In genomic region chr6:136284909-136285308, GRCh38 we compare ENCODE assay signal across 10 cellular contexts. TPM values are rescaled to one million over a fixed set of nuclear protein-coding genes. Genes with fewer than 3 reads are reported as not detected.
DNase-seq lines count a peak whose midpoint lies in the region; ATAC-seq and TF ChIP-seq lines count a peak whose summit lies in the region.
"Had no signal": no experiment of that assay in that cellular context is flagged by ENCODE, and none has a peak within 500 bp of the region (broad histone marks: within the 10 kb centered on the region; RNA-seq: fewer than 3 reads in every experiment).

No MANE protein-coding gene starts in this region.

- H3K4me1 Mint-ChIP-seq in HFFc6 (ENCODE audit: low read depth) (peaks cover 79% of the 10 kb centered on the region), memory B cell (peaks cover 43% of the 10 kb centered on the region)
- H3K4me1 Mint-ChIP-seq in activated naive CD8-positive, alpha-beta T cell (ENCODE audit: low read depth): peaks cover 74% of the 10 kb centered on the region

- ATAC-seq in memory B cell (ENCODE audit: low read depth): no peak
- no peak for ATAC-seq in GM21786 (IDR thresholded peaks at IDR 0.05; ENCODE audit: unreplicated experiment)
- ATAC-seq: pancreas had no signal

- H3K27ac Mint-ChIP-seq in HFFc6: peak overlapping the region; percentile 70
- peak overlapping the region; percentile 78 for H3K27ac Mint-ChIP-seq in activated naive CD8-positive, alpha-beta T cell
- H3K27ac Mint-ChIP-seq in memory B cell: peak overlapping the region; percentile 100

- no peak for TF ChIP-seq CTCF in AG10803 (conservative IDR thresholded peaks at IDR 0.05; ENCODE audit: low read length)
- no peak for TF ChIP-seq CTCF in HFFc6 (IDR thresholded peaks at IDR 0.05)

- peaks cover 11% of the 10 kb centered on the region; the same call in 1 of the 2 replicates for H3K27me3 Mint-ChIP-seq in HFFc6 (ENCODE audit: insufficient read depth)
- H3K27me3 Mint-ChIP-seq in activated naive CD8-positive, alpha-beta T cell: no peaks in the 10 kb centered on the region
- H3K27me3 Mint-ChIP-seq in memory B cell: no peaks in the 10 kb centered on the region

- DNase-seq in AG10803 (ENCODE audit: low read depth) (peak; percentile 44), HFFc6 (peak; percentile 23), memory B cell (ENCODE audit: low spot score in 2 of 2) (no peak), NCI-H1092 (lab: John Stamatoyannopoulos, UW) (no peak), cortex of kidney (lab: John Stamatoyannopoulos, UW) (no peak), HT-29 (ENCODE audit: low spot score) (no peak)
- DNase-seq: pancreas, Right ventricle myocardium superior had no signal

- peak overlapping the region; percentile 50 for H3K4me3 Mint-ChIP-seq in HFFc6
- H3K4me3 Mint-ChIP-seq in activated naive CD8-positive, alpha-beta T cell: peak overlapping the region; percentile 95
- peak overlapping the region; percentile 63 for H3K4me3 Mint-ChIP-seq in memory B cell

- no peaks in the 10 kb centered on the region for H3K9me3 Mint-ChIP-seq in HFFc6
- H3K9me3 Mint-ChIP-seq in activated naive CD8-positive, alpha-beta T cell (ENCODE audit: low read depth): no peaks in the 10 kb centered on the region
- no peaks in the 10 kb centered on the region for H3K9me3 Mint-ChIP-seq in memory B cell

- H3K36me3 Mint-ChIP-seq in HFFc6 (ENCODE audit: low read depth) (peaks cover 36% of the 10 kb centered on the region), memory B cell (peaks cover 15% of the 10 kb centered on the region)
- H3K36me3 Mint-ChIP-seq in activated naive CD8-positive, alpha-beta T cell: peaks cover 10% of the 10 kb centered on the region

- H3K4me3 ChIP-seq in AG10803 (ENCODE audit: low read length): no peak overlapping the region
- H3K4me3 ChIP-seq: pancreas had no signal

RNA-seq across cellular contexts. Expression of gene BCLAF1, which starts 4.7 kb away (rescaled TPM):
- 100 to 1,000 TPM; 136 to 164 (median 153) TPM for total RNA-seq in HFFc6 (2021; fragmentation: NEBNext Ultra II Directional; extraction: Animal tissue kit (Norgen Biotek cat#: 25700))
- 60.2 and 69.3 TPM in 2 replicates for total RNA-seq in HT-29 (2014; rRNA removed; shearing (Covaris generic))

RNA-seq across cellular contexts. Expression of gene MTFR2, which starts 34.8 kb away (rescaled TPM):
- total RNA-seq in HFFc6 (2021; fragmentation: NEBNext Ultra II Directional; extraction: Animal tissue kit (Norgen Biotek cat#: 25700)): 1 to 10 TPM; 2.6 to 6.8 (median 6.3) TPM
- total RNA-seq in HT-29 (2014; rRNA removed; shearing (Covaris generic)): 5.2 and 5.7 TPM in 2 replicates

Comparison
In these comparisons a context has a peak if more than half of its experiments do, and no peak if none do; other contexts are left out.
1. DNase-seq: peak in AG10803 (single experiment) and HFFc6 (single experiment); none in memory B cell (0 of 2), NCI-H1092 (single experiment), cortex of kidney (single experiment) and HT-29 (single experiment).
2. Peak in every context shown above with its lines, with median percentiles within 50 percentile points of each other: H3K27ac Mint-ChIP-seq and H3K4me3 Mint-ChIP-seq.